In the genomic region with DNA sequence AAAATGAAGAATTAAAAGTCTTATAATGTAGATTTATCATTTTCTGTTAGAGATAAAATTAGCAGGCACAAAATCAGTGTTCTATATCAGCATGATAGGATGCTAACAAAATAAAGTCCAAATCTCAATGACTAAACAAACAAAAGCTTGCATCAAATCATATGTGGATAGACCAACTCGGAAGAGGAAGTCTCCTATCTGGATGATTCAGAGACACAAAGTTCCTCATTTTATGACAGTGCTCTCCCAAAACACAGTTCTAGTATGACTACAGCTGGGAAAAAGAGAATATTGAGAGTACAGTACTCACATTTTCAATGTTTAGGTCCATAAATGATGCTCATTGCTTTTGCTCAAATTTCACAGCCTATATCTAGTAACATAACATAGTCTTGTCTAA, we compare ENCODE assay signal across 15 cellular contexts.
DNase-seq lines count a peak whose midpoint lies in the region; ATAC-seq, FAIRE-seq and TF ChIP-seq lines count a peak whose summit lies in the region.
"Had no signal": no experiment of that assay in that cellular context is flagged by ENCODE, and none has a peak within 500 bp of the region (broad histone marks: within the 10 kb centered on the region; RNA-seq: fewer than 3 reads in every experiment).

No MANE protein-coding gene starts in this region.

- H3K9me3 ChIP-seq in mucosa of descending colon: no peaks in the 10 kb centered on the region
- H3K9me3 ChIP-seq: neutrophil, sigmoid colon, transverse colon had no signal

- DNase-seq in HCEC 1CT (peak; percentile 15), NOMO-1 treated with dmso at 0.1 percent for 144 hours (lab: John Stamatoyannopoulos, UW; ENCODE audit: unreplicated experiment) (peak; percentile 6), bronchial epithelial cell (ENCODE audit: low read depth) (peak; percentile 43), mucosa of descending colon (no peak), mesenteric fat pad (ENCODE audit: low spot score) (no peak)
- DNase-seq: aorta, NCI-H1048, sigmoid colon, WERI-Rb-1 had no signal

- no peaks in the 10 kb centered on the region for H3K36me3 ChIP-seq in bronchial epithelial cell (ENCODE audit: control insufficient read depth, insufficient read depth, low read length)
- no peaks in the 10 kb centered on the region for H3K36me3 ChIP-seq in mucosa of descending colon (ENCODE audit: low read depth)
- H3K36me3 ChIP-seq: neutrophil, sigmoid colon, transverse colon, WERI-Rb-1 had no signal

- FAIRE-seq in bronchial epithelial cell (lab: Jason Lieb, UNC): no peak

- intact Hi-C loops in mucosa of descending colon (cut with DNase I, micrococcal nuclease): no loop called here

- ATAC-seq in mucosa of descending colon (peak; percentile 78), HG03520 (IDR thresholded peaks at IDR 0.05; ENCODE audit: unreplicated experiment) (no peak), GM21447 (IDR thresholded peaks at IDR 0.05; ENCODE audit: unreplicated experiment) (no peak), esophagus mucosa (no peak)
- ATAC-seq: stimulated activated effector memory CD8-positive, alpha-beta T cell treated with anti-CD3 and anti-CD28 coated beads, Interleukin-12 subunit alpha, Interleukin-12 subunit beta, amount 100 ng/mL, for 72 hours had no signal

- H3K27me3 ChIP-seq in bronchial epithelial cell (ENCODE audit: control insufficient read depth, insufficient read depth, low read length): no peaks in the 10 kb centered on the region
- H3K27me3 ChIP-seq: neutrophil, sigmoid colon, transverse colon had no signal

- H3K4me3 ChIP-seq in bronchial epithelial cell (ENCODE audit: low read depth, low read length) (no peak overlapping the region), mucosa of descending colon (no peak overlapping the region)
- H3K4me3 ChIP-seq: sigmoid colon, transverse colon had no signal

- TF ChIP-seq CTCF in bronchial epithelial cell (IDR thresholded peaks at IDR 0.05; ENCODE audit: insufficient read depth, low read length, severe bottlenecking): no peak
- TF ChIP-seq CTCF in mucosa of descending colon (IDR thresholded peaks at IDR 0.05): no peak

- H3K4me1 ChIP-seq in mucosa of descending colon (ENCODE audit: low read depth): no peaks in the 10 kb centered on the region

Comparison
In these comparisons a context has a peak if more than half of its experiments do, and no peak if none do; other contexts are left out.
1. DNase-seq: peak in HCEC 1CT (single experiment), NOMO-1 treated with dmso at 0.1 percent for 144 hours (single experiment) and bronchial epithelial cell (single experiment); none in mucosa of descending colon (0 of 3) and mesenteric fat pad (single experiment).